Comparison of ENCODE assay signal across 9 cellular contexts in genomic region chr15:73630030-73630429, GRCh38. TPM values are rescaled to one million over a fixed set of nuclear protein-coding genes. Genes with fewer than 3 reads are reported as not detected.
DNase-seq lines count a peak whose midpoint lies in the region; ATAC-seq, FAIRE-seq and TF ChIP-seq lines count a peak whose summit lies in the region.
"Had no signal": no experiment of that assay in that cellular context is flagged by ENCODE, and none has a peak within 500 bp of the region (broad histone marks: within the 10 kb centered on the region; RNA-seq: fewer than 3 reads in every experiment).

No MANE protein-coding gene starts in this region.

- no peak for TF ChIP-seq CTCF in psoas muscle (IDR thresholded peaks at IDR 0.05)

- no peak overlapping the region for H3K9ac ChIP-seq in endocrine pancreas (ENCODE audit: control insufficient read depth, insufficient read depth, low read length)

- peak; percentile 16 for FAIRE-seq in GM12891 (lab: Jason Lieb, UNC)

- H3K27me3 ChIP-seq in endocrine pancreas (ENCODE audit: control insufficient read depth, insufficient read depth, low read length) (no peaks in the 10 kb centered on the region), psoas muscle (ENCODE audit: insufficient read depth in 3 of 3, low read length in 2 of 3) (no peaks in the 10 kb centered on the region)

- intact Hi-C loops in psoas muscle (cut with DNase I) = loop anchor here in 1 of 2 donors (5.0 kb wide), 1 partner anchor 33 kb away; no protein-coding TSS in a partner anchor

- peak overlapping the region; percentile 57 for H3K27ac ChIP-seq in psoas muscle
- H3K27ac ChIP-seq: RWPE1 had no signal

- DNase-seq in GM12891 (ENCODE audit: insufficient read length, low spot score) = no peak
- peak; percentile 40 for DNase-seq in NCI-H69 (lab: John Stamatoyannopoulos, UW)
- DNase-seq in psoas muscle = no peak
- DNase-seq in NCI-H1092 treated with DMSO at 0.1 percent for 48 hours (lab: John Stamatoyannopoulos, UW) = no peak
- no peak for DNase-seq in NCI-H345 treated with DMSO at 0.1 percent for 48 hours (lab: John Stamatoyannopoulos, UW; ENCODE audit: unreplicated experiment)
- DNase-seq in ureter (ENCODE audit: low spot score) = no peak
- no peak for DNase-seq in NCI-H2029 treated with DMSO at 0.1 percent for 48 hours (lab: John Stamatoyannopoulos, UW)

- H3K4me1 ChIP-seq in endocrine pancreas (ENCODE audit: control insufficient read depth, insufficient read depth, low read length) (peaks cover 36% of the 10 kb centered on the region), psoas muscle (peaks cover 74% of the 10 kb centered on the region)

- ATAC-seq in psoas muscle = no peak

- no peak for TF ChIP-seq POLR2A in GM12891 (IDR thresholded peaks at IDR 0.05; ENCODE audit: low read depth, low read length)

- H3K4me3 ChIP-seq in endocrine pancreas (ENCODE audit: control insufficient read depth, insufficient read depth, low read length) (peak overlapping the region; percentile 95), psoas muscle (no peak overlapping the region)

- H3K36me3 ChIP-seq in endocrine pancreas (ENCODE audit: control insufficient read depth, insufficient read depth, low read length) (no peaks in the 10 kb centered on the region), psoas muscle (ENCODE audit: insufficient read depth in 1 of 2, low read depth in 1 of 2) (no peaks in the 10 kb centered on the region)

- 39 to 47% (median 40%) methylated on average over 2 of the region's 2 CpGs for WGBS in psoas muscle, 3 donors

- no peaks in the 10 kb centered on the region for H3K9me3 ChIP-seq in endocrine pancreas (ENCODE audit: control insufficient read depth, low read length)
- no peaks in the 10 kb centered on the region for H3K9me3 ChIP-seq in psoas muscle

TF ChIP-seq in GM12891, 5 proteins besides CTCF, POLR2A, EP300 and RAD21:
- no peak for TF ChIP-seq POU2F2 (IDR thresholded peaks at IDR 0.05; ENCODE audit: low read depth, low read length)
- TF ChIP-seq PAX5 (IDR thresholded peaks at IDR 0.05; ENCODE audit: insufficient read depth, low read length, severe bottlenecking) = no peak
- no peak for TF ChIP-seq TAF1 (IDR thresholded peaks at IDR 0.05; ENCODE audit: low read depth, low read length)
- TF ChIP-seq SPI1 (IDR thresholded peaks at IDR 0.05; ENCODE audit: low read depth, low read length) = no peak
- TF ChIP-seq POLR2AphosphoS5 (IDR thresholded peaks at IDR 0.05; ENCODE audit: low read depth, low read length) = no peak

RNA-seq across cellular contexts. Expression of gene NPTN, which starts 3.2 kb away (rescaled TPM):
- polyA plus RNA-seq in GM12891 (2012; ENCODE audit: low read depth, missing spikeins) = 28.6 TPM
- 10 to 100 TPM; 28.8 to 40.8 (median 32.6) TPM for total RNA-seq in psoas muscle
- 10 to 100 TPM; 26.3 to 41.1 (median 32.1) TPM for polyA plus RNA-seq in psoas muscle
- total RNA-seq in ureter = 135 TPM

RNA-seq across cellular contexts. Expression of gene CD276, which starts 54.2 kb away (rescaled TPM):
- polyA plus RNA-seq in GM12891 (2012; ENCODE audit: low read depth, missing spikeins) = 1.2 TPM
- 1 to 10 TPM; 7.5 to 8.9 (median 8.9) TPM for total RNA-seq in psoas muscle
- 10 to 100 TPM in 1 of 3 donors, 1 to 10 TPM in 2; 7.3 to 15.0 (median 7.7) TPM for polyA plus RNA-seq in psoas muscle
- 26.9 TPM for total RNA-seq in ureter
